In genomic region chr16:46857261-46857962, GRCh38 we compare ENCODE assay signal across 1 cellular context.
TF ChIP-seq lines count a peak whose summit lies in the region.

No MANE protein-coding gene starts in this region.

TF ChIP-seq in HepG2, 621 proteins besides CTCF, POLR2A, EP300 and RAD21 (continued from another document and continues in another):
- no peak for TF ChIP-seq GMEB2 (CRISPR knock-in tag; IDR thresholded peaks at IDR 0.05; ENCODE audit: low read depth)
- TF ChIP-seq DRAP1 (CRISPR knock-in tag; IDR thresholded peaks at IDR 0.05): no peak
- no peak for TF ChIP-seq NR2F6 (IDR thresholded peaks at IDR 0.05)
- TF ChIP-seq NR2F6 (CRISPR knock-in tag; IDR thresholded peaks at IDR 0.05): no peak
- TF ChIP-seq SMC3 (IDR thresholded peaks at IDR 0.05; ENCODE audit: low read length): peak; percentile 59
- no peak for TF ChIP-seq MXD4 (CRISPR knock-in tag; IDR thresholded peaks at IDR 0.05)
- TF ChIP-seq ZNF446 (CRISPR knock-in tag; IDR thresholded peaks at IDR 0.05): no peak
- TF ChIP-seq CCDC6 (CRISPR knock-in tag; IDR thresholded peaks at IDR 0.05): no peak
- TF ChIP-seq ZNF329 (CRISPR knock-in tag; IDR thresholded peaks at IDR 0.05; ENCODE audit: low read depth): no peak
- no peak for TF ChIP-seq ZBTB20 (CRISPR knock-in tag; IDR thresholded peaks at IDR 0.05; ENCODE audit: borderline replicate concordance, low read depth)
- no peak for TF ChIP-seq DMTF1 (CRISPR knock-in tag; IDR thresholded peaks at IDR 0.05)
- no peak for TF ChIP-seq ZNF224 (CRISPR knock-in tag; IDR thresholded peaks at IDR 0.05)
- TF ChIP-seq CREB1 (IDR thresholded peaks at IDR 0.05): no peak
- TF ChIP-seq CREB1 (CRISPR knock-in tag; IDR thresholded peaks at IDR 0.05): peak; percentile 39; the same call in 1 of the 2 replicates
- no peak for TF ChIP-seq CREB3 (CRISPR knock-in tag; IDR thresholded peaks at IDR 0.05)
- TF ChIP-seq PITX1 (CRISPR knock-in tag; IDR thresholded peaks at IDR 0.05): no peak
- TF ChIP-seq ZNF704 (CRISPR knock-in tag; IDR thresholded peaks at IDR 0.05; ENCODE audit: borderline replicate concordance): no peak
- no peak for TF ChIP-seq ZNF512 (CRISPR knock-in tag; IDR thresholded peaks at IDR 0.05)
- TF ChIP-seq ZNF83 (CRISPR knock-in tag; IDR thresholded peaks at IDR 0.05; ENCODE audit: borderline replicate concordance): no peak
- TF ChIP-seq ZNF780A (CRISPR knock-in tag; IDR thresholded peaks at IDR 0.05): no peak
- TF ChIP-seq TRAFD1 (CRISPR knock-in tag; IDR thresholded peaks at IDR 0.05; ENCODE audit: borderline replicate concordance): no peak
- 0 out of 2 replicates have a peak, but pooled peaks have one; percentile 37 for TF ChIP-seq TGIF2 (CRISPR knock-in tag; IDR thresholded peaks at IDR 0.05)
- TF ChIP-seq ZMAT3 (CRISPR knock-in tag; conservative IDR thresholded peaks at IDR 0.05): no peak
- TF ChIP-seq HOXA5 (CRISPR knock-in tag; IDR thresholded peaks at IDR 0.05): no peak
- TF ChIP-seq ZNF672 (CRISPR knock-in tag; IDR thresholded peaks at IDR 0.05): no peak
- no peak for TF ChIP-seq ZNF784 (CRISPR knock-in tag; IDR thresholded peaks at IDR 0.05; ENCODE audit: borderline replicate concordance)
- TF ChIP-seq NCOA1 (CRISPR knock-in tag; IDR thresholded peaks at IDR 0.05): no peak
- TF ChIP-seq YEATS4 (CRISPR knock-in tag; IDR thresholded peaks at IDR 0.05; ENCODE audit: borderline replicate concordance): no peak
- TF ChIP-seq ZNF720 (CRISPR knock-in tag; IDR thresholded peaks at IDR 0.05): no peak
- no peak for TF ChIP-seq SRY (CRISPR knock-in tag; IDR thresholded peaks at IDR 0.05)
- 0 out of 2 replicates have a peak, but pooled peaks have one; percentile 29 for TF ChIP-seq SMYD3 (CRISPR knock-in tag; IDR thresholded peaks at IDR 0.05)
- no peak for TF ChIP-seq TSC22D2 (CRISPR knock-in tag; IDR thresholded peaks at IDR 0.05; ENCODE audit: borderline replicate concordance)
- TF ChIP-seq ARID3A (IDR thresholded peaks at IDR 0.05; ENCODE audit: low read depth, low read length): peak; percentile 41; the same call in 1 of the 2 replicates
- TF ChIP-seq ETV6 (CRISPR knock-in tag; conservative IDR thresholded peaks at IDR 0.05): no peak
- TF ChIP-seq ZUFSP (CRISPR knock-in tag; IDR thresholded peaks at IDR 0.05; ENCODE audit: borderline replicate concordance): no peak
- TF ChIP-seq ZNF570 (CRISPR knock-in tag; IDR thresholded peaks at IDR 0.05; ENCODE audit: borderline replicate concordance): no peak
- TF ChIP-seq HMG20B (CRISPR knock-in tag; conservative IDR thresholded peaks at IDR 0.05): 0 out of 2 replicates have a peak, but pooled peaks have one; percentile 45
- TF ChIP-seq ZNF24 (IDR thresholded peaks at IDR 0.05): no peak
- no peak for TF ChIP-seq RELA (CRISPR knock-in tag; IDR thresholded peaks at IDR 0.05)
- TF ChIP-seq IRF1 (CRISPR knock-in tag; IDR thresholded peaks at IDR 0.05; ENCODE audit: low read depth): no peak
- TF ChIP-seq HBP1 (CRISPR knock-in tag; IDR thresholded peaks at IDR 0.05; ENCODE audit: low read depth): 0 out of 2 replicates have a peak, but pooled peaks have one; percentile 40
- no peak for TF ChIP-seq ZSCAN30 (CRISPR knock-in tag; IDR thresholded peaks at IDR 0.05)
- no peak for TF ChIP-seq MED8 (CRISPR knock-in tag; IDR thresholded peaks at IDR 0.05; ENCODE audit: insufficient replicate concordance)
